In the genomic region with DNA sequence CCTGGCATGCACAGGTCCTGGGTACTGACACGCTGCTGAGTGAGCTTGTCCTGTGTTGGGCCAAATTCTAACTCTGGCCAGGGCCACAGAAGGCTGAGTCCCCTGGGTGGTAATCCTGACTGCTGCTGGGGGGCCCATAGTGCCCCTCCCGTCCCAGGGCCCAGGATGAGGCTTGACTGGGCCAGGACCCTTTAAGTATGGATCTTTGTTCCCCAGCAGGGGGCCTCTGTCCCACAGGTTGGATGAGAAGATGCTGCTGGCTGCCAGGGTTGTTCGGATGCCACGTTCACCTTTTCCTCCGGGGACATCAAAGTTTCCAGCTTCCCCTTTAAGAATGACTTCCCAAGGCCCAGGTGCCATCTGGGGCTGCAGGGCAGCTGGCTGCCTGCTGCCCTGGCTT, we compare ENCODE assay signal across 5 cellular contexts.
DNase-seq lines count a peak whose midpoint lies in the region; TF ChIP-seq lines count a peak whose summit lies in the region.
"Not testable (repeated sequence)": the region's sequence is repeated elsewhere in the genome, so short reads cannot be mapped to it uniquely, and the experiment has no call there.

No MANE protein-coding gene starts in this region.

- not testable (repeated sequence) for H3K36me3 ChIP-seq in GM06990 (ENCODE audit: control insufficient read depth, insufficient read depth, low read length); SK-N-SH (replicated peaks in 1 of 2; ENCODE audit: control insufficient read depth in 1 of 2, insufficient read depth in 2 of 2, low read length in 1 of 2)

- WGBS in SK-N-SH (ENCODE audit: low lambda C conversion rate) = 40% methylated on average over 2 of the region's 5 CpGs

- TF ChIP-seq EP300 in SK-N-SH (IDR thresholded peaks at IDR 0.05; ENCODE audit: borderline replicate concordance in 1 of 2, low read depth in 1 of 2, low read length in 1 of 2) = not testable (repeated sequence)

- H3K9ac ChIP-seq in SK-N-SH = not testable (repeated sequence)

- H3K9me3 Mint-ChIP-seq in endothelial cell (ENCODE audit: unreplicated experiment) = not testable (repeated sequence)

- POLR2A ChIA-PET in SK-N-SH (lab: Yijun Ruan, JAX) = not testable (repeated sequence)

- not testable (repeated sequence) for H3K36me3 Mint-ChIP-seq in endothelial cell (ENCODE audit: low read depth, unreplicated experiment)

- H3K27me3 Mint-ChIP-seq in endothelial cell (ENCODE audit: unreplicated experiment) = not testable (repeated sequence)

- not testable (repeated sequence) for H3K4me1 Mint-ChIP-seq in endothelial cell (ENCODE audit: unreplicated experiment)

- not testable (repeated sequence) for H3K9me3 ChIP-seq in SK-N-SH

- TF ChIP-seq CTCF in GM06990 (IDR thresholded peaks at IDR 0.05; ENCODE audit: insufficient read depth, low read length, poor library complexity, severe bottlenecking) = peak; percentile 15
- peak; percentile 12 for TF ChIP-seq CTCF in GM12873 (IDR thresholded peaks at IDR 0.05; ENCODE audit: insufficient read depth, low read depth, low read length, missing control alignments)
- not testable (repeated sequence) for TF ChIP-seq CTCF in SK-N-SH (IDR thresholded peaks at IDR 0.05); endothelial cell (IDR thresholded peaks at IDR 0.05; ENCODE audit: unreplicated experiment)

- H3K4me1 ChIP-seq in SK-N-SH (ENCODE audit: control insufficient read depth in 1 of 2, insufficient read depth in 2 of 2, low read depth in 1 of 2, low read length in 1 of 2) = not testable (repeated sequence)

- H3K27ac ChIP-seq in SK-N-SH (ENCODE audit: low read depth in 2 of 2, low read length in 1 of 2) = not testable (repeated sequence)

- H3K9me2 ChIP-seq in SK-N-SH = not testable (repeated sequence)

- not testable (repeated sequence) for H4K20me1 ChIP-seq in SK-N-SH (ENCODE audit: insufficient read depth)

- not testable (repeated sequence) for H3K27me3 ChIP-seq in GM06990 (replicated peaks; ENCODE audit: control insufficient read depth, insufficient read depth, low read length); SK-N-SH (ENCODE audit: insufficient read depth)

- not testable (repeated sequence) for H3K4me3 Mint-ChIP-seq in endothelial cell (ENCODE audit: unreplicated experiment)

- CTCF ChIA-PET in SK-N-SH (lab: Yijun Ruan, JAX) = interaction anchor here (0.7 kb wide), 1 partner anchor 296 kb away, joined by 3 read pairs; no protein-coding TSS in a partner anchor

- not testable (repeated sequence) for H3F3A ChIP-seq in SK-N-SH (replicated peaks; ENCODE audit: insufficient read depth)

- not testable (repeated sequence) for DNase-seq in GM06990 (ENCODE audit: extremely low read depth, insufficient read length); SK-N-SH
- DNase-seq in NCI-H82 (lab: John Stamatoyannopoulos, UW) (peak; percentile 2), endothelial cell (ENCODE audit: low spot score) (peak; percentile 5)

- not testable (repeated sequence) for H3K4me2 ChIP-seq in SK-N-SH

- H2AFZ ChIP-seq in SK-N-SH (ENCODE audit: low read depth) = not testable (repeated sequence)

- not testable (repeated sequence) for H3K4me3 ChIP-seq in GM06990 (replicated peaks; ENCODE audit: low read depth, low read length); SK-N-SH (ENCODE audit: low read depth in 2 of 2, low read length in 1 of 2)

- not testable (repeated sequence) for H3K79me2 ChIP-seq in SK-N-SH (ENCODE audit: insufficient read depth)

- peak; percentile 29 for TF ChIP-seq RAD21 in SK-N-SH (IDR thresholded peaks at IDR 0.05; ENCODE audit: low read length)

- not testable (repeated sequence) for H3K27ac Mint-ChIP-seq in endothelial cell (ENCODE audit: unreplicated experiment)
